Comparison of ENCODE assay signal across 25 cellular contexts in genomic region chr1:223298706-223299105, GRCh38.
DNase-seq lines count a peak whose midpoint lies in the region; FAIRE-seq and TF ChIP-seq lines count a peak whose summit lies in the region.
"Had no signal": no experiment of that assay in that cellular context is flagged by ENCODE, and none has a peak within 500 bp of the region (broad histone marks: within the 10 kb centered on the region; RNA-seq: fewer than 3 reads in every experiment).

No MANE protein-coding gene starts in this region.

- no peaks in the 10 kb centered on the region for H3K36me3 ChIP-seq in adrenal gland (replicated peaks in 1 of 2)
- H3K36me3 ChIP-seq: upper lobe of left lung had no signal

- H3K4me3 ChIP-seq in adrenal gland = no peak overlapping the region
- H3K4me3 ChIP-seq: lung, skin epidermis, upper lobe of left lung had no signal

- TF ChIP-seq CTCF in adrenal gland (IDR thresholded peaks at IDR 0.05) = no peak

- no peaks in the 10 kb centered on the region for H3K27me3 ChIP-seq in adrenal gland
- H3K27me3 ChIP-seq: upper lobe of left lung had no signal

- WGBS in adrenal gland, 4 donors = 51 to 68% (median 60%) methylated on average over 5 of the region's 5 CpGs

- DNase-seq in 8988T = peak; percentile 15
- DNase-seq in HCEC 1CT = peak; percentile 40
- peak; percentile 32 for DNase-seq in dermis blood vessel endothelial cell
- peak; percentile 49 for DNase-seq in kidney tubule cell (ENCODE audit: low spot score)
- DNase-seq in NCI-H187 (lab: John Stamatoyannopoulos, UW) = no peak
- no peak for DNase-seq in effector CD8-positive, alpha-beta T cell (lab: John Stamatoyannopoulos, UW)
- DNase-seq in adrenal gland = no peak
- no peak for DNase-seq in frontal cortex (ENCODE audit: low spot score in 2 of 2)
- DNase-seq: activated CD4-positive, alpha-beta memory T cell treated with anti-CD3 and anti-CD28 coated beads for 36 hours; activated CD4-positive, CD25-positive, alpha-beta regulatory T cell treated with anti-CD3 and anti-CD28 coated beads, Interleukin-2, amount 50 U/mL, for 72 hours; activated T-cell treated with anti-CD3 and anti-CD28 coated beads, Interleukin-2, amount 50 U/mL, for 72 hours; DMS153; foreskin keratinocyte; Kasumi-1; kidney glomerular epithelial cell; natural killer cell; NCI-H1436 treated with DMSO at 0.1 percent for 48 hours; NCI-H748 treated with DMSO at 0.1 percent for 48 hours; Right ventricle myocardium superior; stimulated activated naive B cell treated with anti-CD40 and anti-IgM and Interleukin-4, amounts not matched to agents 10 μg/mL and 1 μg/mL and 100 μg/mL, for 72 hours; substantia nigra; upper lobe of left lung had no signal

- no peaks in the 10 kb centered on the region for H3K9me3 ChIP-seq in adrenal gland (replicated peaks in 1 of 3)

- H3K27ac ChIP-seq in adrenal gland = no peak overlapping the region
- H3K27ac ChIP-seq: foreskin keratinocyte, skin epidermis, upper lobe of left lung had no signal

- intact Hi-C loops in adrenal gland (cut with DNase I) = no loop called here

- H3K4me1 ChIP-seq in adrenal gland (replicated peaks in 1 of 2) = no peaks in the 10 kb centered on the region
- H3K4me1 ChIP-seq: foreskin keratinocyte, upper lobe of left lung had no signal

- no peak for TF ChIP-seq POLR2A in adrenal gland (IDR thresholded peaks at IDR 0.05)

- no peak for FAIRE-seq in frontal cortex (lab: Jason Lieb, UNC)
- FAIRE-seq: G401.6 had no signal

Comparison
In these comparisons a context has a peak if more than half of its experiments do, and no peak if none do; other contexts are left out.
1. DNase-seq: peak in 8988T (single experiment), HCEC 1CT (single experiment), dermis blood vessel endothelial cell (single experiment) and kidney tubule cell (single experiment); none in NCI-H187 (0 of 2), effector CD8-positive, alpha-beta T cell (single experiment), adrenal gland (0 of 7) and frontal cortex (0 of 2).